Comparison of ENCODE assay signal across 1 cellular context in genomic region chr9:100474950-100475276, GRCh38.
TF ChIP-seq lines count a peak whose summit lies in the region.

No MANE protein-coding gene starts in this region.

TF ChIP-seq in GM23338, 12 proteins besides CTCF, POLR2A, EP300 and RAD21 (continued from another document):
- TF ChIP-seq, protein P1, sequence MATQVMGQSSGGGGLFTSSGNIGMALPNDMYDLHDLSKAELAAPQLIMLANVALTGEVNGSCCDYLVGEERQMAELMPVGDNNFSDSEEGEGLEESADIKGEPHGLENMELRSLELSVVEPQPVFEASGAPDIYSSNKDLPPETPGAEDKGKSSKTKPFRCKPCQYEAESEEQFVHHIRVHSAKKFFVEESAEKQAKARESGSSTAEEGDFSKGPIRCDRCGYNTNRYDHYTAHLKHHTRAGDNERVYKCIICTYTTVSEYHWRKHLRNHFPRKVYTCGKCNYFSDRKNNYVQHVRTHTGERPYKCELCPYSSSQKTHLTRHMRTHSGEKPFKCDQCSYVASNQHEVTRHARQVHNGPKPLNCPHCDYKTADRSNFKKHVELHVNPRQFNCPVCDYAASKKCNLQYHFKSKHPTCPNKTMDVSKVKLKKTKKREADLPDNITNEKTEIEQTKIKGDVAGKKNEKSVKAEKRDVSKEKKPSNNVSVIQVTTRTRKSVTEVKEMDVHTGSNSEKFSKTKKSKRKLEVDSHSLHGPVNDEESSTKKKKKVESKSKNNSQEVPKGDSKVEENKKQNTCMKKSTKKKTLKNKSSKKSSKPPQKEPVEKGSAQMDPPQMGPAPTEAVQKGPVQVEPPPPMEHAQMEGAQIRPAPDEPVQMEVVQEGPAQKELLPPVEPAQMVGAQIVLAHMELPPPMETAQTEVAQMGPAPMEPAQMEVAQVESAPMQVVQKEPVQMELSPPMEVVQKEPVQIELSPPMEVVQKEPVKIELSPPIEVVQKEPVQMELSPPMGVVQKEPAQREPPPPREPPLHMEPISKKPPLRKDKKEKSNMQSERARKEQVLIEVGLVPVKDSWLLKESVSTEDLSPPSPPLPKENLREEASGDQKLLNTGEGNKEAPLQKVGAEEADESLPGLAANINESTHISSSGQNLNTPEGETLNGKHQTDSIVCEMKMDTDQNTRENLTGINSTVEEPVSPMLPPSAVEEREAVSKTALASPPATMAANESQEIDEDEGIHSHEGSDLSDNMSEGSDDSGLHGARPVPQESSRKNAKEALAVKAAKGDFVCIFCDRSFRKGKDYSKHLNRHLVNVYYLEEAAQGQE (IDR thresholded peaks at IDR 0.05; ENCODE audit: unreplicated experiment), result no peak
- TF ChIP-seq ZNF462 (CRISPR knock-in tag; IDR thresholded peaks at IDR 0.05), result no peak
